ENCODE assay signal across 20 cellular contexts in the genomic region with DNA sequence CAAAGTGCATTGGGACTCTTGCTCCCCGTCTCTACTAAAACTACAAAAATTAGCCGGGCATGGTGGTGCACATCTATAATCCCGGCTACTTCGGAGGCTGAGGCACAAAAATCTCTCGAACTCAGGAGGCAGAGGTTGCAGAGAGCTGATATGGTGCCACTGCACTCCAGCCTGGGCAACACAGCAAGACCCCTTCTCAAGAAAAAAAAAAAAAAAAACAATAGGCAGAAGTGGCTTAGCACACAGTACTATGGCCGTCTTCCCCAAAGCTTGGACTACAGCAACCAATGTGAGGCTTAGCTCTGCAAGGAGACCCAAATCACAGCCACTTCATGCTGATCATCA.
DNase-seq lines count a peak whose midpoint lies in the region; ATAC-seq and TF ChIP-seq lines count a peak whose summit lies in the region.
"Had no signal": no experiment of that assay in that cellular context is flagged by ENCODE, and none has a peak within 500 bp of the region (broad histone marks: within the 10 kb centered on the region; RNA-seq: fewer than 3 reads in every experiment).

No MANE protein-coding gene starts in this region.

- 92% methylated on average over 6 of the region's 6 CpGs for WGBS in hepatocyte (ENCODE audit: low lambda C conversion rate, missing lambda C conversion rate)
- 79 to 90% (median 81%) methylated on average over 5 to 6 of the region's 6 CpGs for WGBS in adrenal gland, 4 donors

- peaks cover 26% of the 10 kb centered on the region for H3K4me1 ChIP-seq in PC-9 (replicated peaks; ENCODE audit: insufficient read depth)
- peaks cover 14% of the 10 kb centered on the region for H3K4me1 ChIP-seq in hepatocyte (ENCODE audit: insufficient read depth)
- H3K4me1 ChIP-seq in adrenal gland (replicated peaks in 1 of 2) = no peaks in the 10 kb centered on the region
- H3K4me1 ChIP-seq: heart left ventricle had no signal

- CTCF ChIA-PET in PC-9 (lab: Charles Lee) = no interaction called here

- TF ChIP-seq CTCF in C4-2B (conservative IDR thresholded peaks at IDR 0.05) = no peak
- no peak for TF ChIP-seq CTCF in PC-9 (conservative IDR thresholded peaks at IDR 0.05)
- TF ChIP-seq CTCF in hepatocyte (IDR thresholded peaks at IDR 0.05; ENCODE audit: poor library complexity) = no peak
- TF ChIP-seq CTCF in adrenal gland (IDR thresholded peaks at IDR 0.05) = no peak

- H3K4me2 ChIP-seq in PC-9 (no peak overlapping the region), hepatocyte (no peak overlapping the region)

- H3K4me3 ChIP-seq in PC-9 = no peak overlapping the region
- no peak overlapping the region for H3K4me3 ChIP-seq in hepatocyte
- no peak overlapping the region for H3K4me3 ChIP-seq in skeletal muscle cell (ENCODE audit: low read depth, low read length)
- no peak overlapping the region for H3K4me3 ChIP-seq in adrenal gland
- H3K4me3 ChIP-seq: heart left ventricle, tibial nerve had no signal

- H3K9me2 ChIP-seq in PC-9 (ENCODE audit: insufficient read depth) = no peaks in the 10 kb centered on the region
- no peaks in the 10 kb centered on the region for H3K9me2 ChIP-seq in hepatocyte (replicated peaks; ENCODE audit: insufficient read depth)

- H3K36me3 ChIP-seq in PC-9 (ENCODE audit: low read depth) = no peaks in the 10 kb centered on the region
- H3K36me3 ChIP-seq in hepatocyte (replicated peaks; ENCODE audit: insufficient read depth, low read depth) = no peaks in the 10 kb centered on the region
- no peaks in the 10 kb centered on the region for H3K36me3 ChIP-seq in adrenal gland (replicated peaks in 1 of 2)
- H3K36me3 ChIP-seq: heart left ventricle, tibial nerve had no signal

- no peaks in the 10 kb centered on the region for H3K27me3 ChIP-seq in PC-9 (ENCODE audit: insufficient read depth, low read depth)
- H3K27me3 ChIP-seq in hepatocyte = no peaks in the 10 kb centered on the region
- no peaks in the 10 kb centered on the region for H3K27me3 ChIP-seq in adrenal gland
- H3K27me3 ChIP-seq: tibial nerve had no signal

- H3K27ac ChIP-seq in C4-2B (peak overlapping the region; percentile 66), PC-9 (peak overlapping the region; percentile 39; the same call in 1 of the 2 replicates), hepatocyte (peak overlapping the region; percentile 25), adrenal gland (no peak overlapping the region)

- intact Hi-C loops in PC-9 (cut with micrococcal nuclease; ENCODE audit: unreplicated experiment) (loop anchor here (10.0 kb wide), 1 partner anchor 50 kb away; no protein-coding TSS in a partner anchor), adrenal gland (cut with DNase I) (no loop called here)

- H3K9me3 ChIP-seq in PC-9 (ENCODE audit: insufficient read depth, low read depth) (no peaks in the 10 kb centered on the region), hepatocyte (ENCODE audit: low read depth) (no peaks in the 10 kb centered on the region), adrenal gland (replicated peaks in 1 of 3) (no peaks in the 10 kb centered on the region)
- H3K9me3 ChIP-seq: tibial nerve had no signal

- POLR2A ChIA-PET in PC-9 (lab: Charles Lee; ENCODE audit: unreplicated experiment) = no interaction called here

- H3F3A ChIP-seq in PC-9 (ENCODE audit: insufficient read depth, low read depth) = peaks cover 6% of the 10 kb centered on the region; the same call in 1 of the 2 replicates

- DNase-seq in PC-9 (no peak), hepatocyte (ENCODE audit: low spot score) (no peak), skeletal muscle cell (ENCODE audit: low read depth) (peak; percentile 20), adrenal gland (no peak), AG20443 (ENCODE audit: low spot score) (no peak), NCI-H2029 treated with DMSO at 0.1 percent for 48 hours (lab: John Stamatoyannopoulos, UW) (no peak)
- DNase-seq: activated CD4-positive, alpha-beta T cell treated with anti-CD3 and anti-CD28 coated beads for 36 hours; activated CD8-positive, alpha-beta memory T cell treated with anti-CD3 and anti-CD28 coated beads for 24 hours; activated naive CD4-positive, alpha-beta T cell treated with Interleukin-2 at 50 U/mL for 16 hours; activated T-cell treated with anti-CD3 and anti-CD28 coated beads, Interleukin-2, amount 50 U/mL, for 4 hours; central memory CD4-positive, alpha-beta T cell; Kasumi-1; OCI-M1; stimulated activated CD4-positive, alpha-beta T cell treated with anti-CD3 and anti-CD28 coated beads, Interleukin-4, amount 100 ng/mL, for 24 hours; stimulated activated naive CD4-positive, alpha-beta T cell treated with Interleukin-2 at 50 U/mL for 16 hours; T-helper 1 cell had no signal

- TF ChIP-seq POLR2A in adrenal gland (IDR thresholded peaks at IDR 0.05) = no peak

- no peak for ATAC-seq in GM21381 (IDR thresholded peaks at IDR 0.05; ENCODE audit: unreplicated experiment)
- ATAC-seq: activated CD4-positive, alpha-beta T cell treated with anti-CD3 and anti-CD28 coated beads for 36 hours; activated T-cell treated with anti-CD3 and anti-CD28 coated beads, Interleukin-2, amount 50 U/mL, for 4 hours had no signal

- H3K79me2 ChIP-seq in PC-9 (ENCODE audit: low read depth) = no peaks in the 10 kb centered on the region
- H3K79me2 ChIP-seq in hepatocyte = no peaks in the 10 kb centered on the region

- no peaks in the 10 kb centered on the region for H4K20me1 ChIP-seq in PC-9 (ENCODE audit: insufficient read depth)
- no peaks in the 10 kb centered on the region for H4K20me1 ChIP-seq in hepatocyte (ENCODE audit: insufficient read depth, poor library complexity, severe bottlenecking)

- no TSS peak for BruUV-seq in PC-9 (replicated peaks; lab: Mats Ljungman, UMichigan)

- H2AFZ ChIP-seq in PC-9 (no peak overlapping the region), hepatocyte (no peak overlapping the region)

Comparison
In these comparisons a context has a peak if more than half of its experiments do, and no peak if none do; other contexts are left out.
1. H3K27ac ChIP-seq: peak in C4-2B (single experiment), PC-9 (single experiment) and hepatocyte (single experiment); none in adrenal gland (0 of 5).